In the genomic region with DNA sequence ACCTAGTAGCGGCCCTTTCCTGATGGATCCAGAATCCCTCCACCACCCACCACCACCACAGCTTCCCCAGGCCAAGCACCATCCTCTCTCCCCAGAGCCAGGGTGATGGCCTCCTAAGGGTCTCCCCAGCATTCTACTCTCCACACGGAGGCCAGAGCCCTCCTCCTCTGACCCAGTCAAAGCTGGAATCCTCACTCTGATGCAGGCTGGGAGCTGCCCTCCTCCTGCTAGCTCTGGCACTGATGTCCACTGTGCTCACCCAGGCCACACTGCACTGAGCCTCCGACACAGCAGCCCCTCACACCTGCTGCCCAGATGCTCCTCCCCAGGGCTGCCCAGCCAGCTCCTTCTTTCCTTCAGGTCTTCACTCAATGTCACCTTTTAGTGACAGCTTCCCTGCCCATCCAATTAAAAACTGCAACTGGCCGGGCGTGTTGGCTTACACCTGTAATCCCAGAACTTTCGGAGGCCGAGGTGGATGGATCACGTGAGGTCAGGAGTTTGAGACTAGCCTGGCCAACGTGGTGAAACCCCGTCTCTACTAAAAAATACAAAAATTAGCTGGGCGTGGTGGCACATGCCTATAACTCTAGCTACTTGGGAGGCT, we compare ENCODE assay signal across 21 cellular contexts. TPM values are rescaled to one million over a fixed set of nuclear protein-coding genes. Genes with fewer than 3 reads are reported as not detected.
DNase-seq lines count a peak whose midpoint lies in the region; ATAC-seq and TF ChIP-seq lines count a peak whose summit lies in the region.
"Had no signal": no experiment of that assay in that cellular context is flagged by ENCODE, and none has a peak within 500 bp of the region (broad histone marks: within the 10 kb centered on the region; RNA-seq: fewer than 3 reads in every experiment).

No MANE protein-coding gene starts in this region.

- peak; percentile 4 for DNase-seq in natural killer cell
- DNase-seq in natural killer cell treated with Interleukin-12 subunit alpha and Interleukin-12 subunit beta and Interleukin-15 and Interleukin-18, amount 100 ng/mL, for 72 hours (ENCODE audit: low spot score), result no peak
- DNase-seq in vagina (ENCODE audit: extremely low spot score in 2 of 2), result peak; percentile 58 to 87
- DNase-seq in NCI-H446 treated with DMSO at 0.1 percent for 48 hours (lab: John Stamatoyannopoulos, UW), result no peak
- no peak for DNase-seq in GF-D8 (lab: John Stamatoyannopoulos, UW)
- no peak for DNase-seq in SK-N-SH
- DNase-seq: activated naive CD4-positive, alpha-beta T cell treated with anti-CD3 and anti-CD28 coated beads, Interleukin-2, amount 50 U/mL, for 16 hours; amniotic stem cell; Calu3; effector CD4-positive, alpha-beta T cell; kidney; MM.1S; NCI-H446 had no signal

- POLR2A ChIA-PET in SK-N-SH (lab: Yijun Ruan, JAX), result interaction anchor here (0.7 kb wide), 1 partner anchor 9 kb away, joined by 3 read pairs; no protein-coding TSS in a partner anchor

- H3K27me3 ChIP-seq in endocrine pancreas (ENCODE audit: control insufficient read depth, insufficient read depth, low read length), result no peaks in the 10 kb centered on the region
- no peaks in the 10 kb centered on the region for H3K27me3 ChIP-seq in vagina
- no peaks in the 10 kb centered on the region for H3K27me3 ChIP-seq in SK-N-SH (ENCODE audit: insufficient read depth)
- H3K27me3 ChIP-seq: suprapubic skin had no signal

- WGBS in SK-N-SH (ENCODE audit: low lambda C conversion rate), result 86% methylated on average over 11 of the region's 11 CpGs

- H3K9ac ChIP-seq in endocrine pancreas (ENCODE audit: control insufficient read depth, insufficient read depth, low read length), result peak overlapping the region; percentile 38
- no peak overlapping the region for H3K9ac ChIP-seq in SK-N-SH
- H3K9ac ChIP-seq: KMS-11 had no signal

- peaks cover 26 to 30% of the 10 kb centered on the region in 2 donors for H3K4me1 Mint-ChIP-seq in natural killer cell
- peaks cover 0 to 25% of the 10 kb centered on the region in 2 donors for H3K4me1 Mint-ChIP-seq in natural killer cell treated with Interleukin-12 subunit alpha and Interleukin-12 subunit beta and Interleukin-15 and Interleukin-18, amount 100 ng/mL, for 72 hours (ENCODE audit: low read depth in 2 of 2)
- peaks cover 82% of the 10 kb centered on the region for H3K4me1 Mint-ChIP-seq in nephron

- no peak for TF ChIP-seq EP300 in SK-N-SH (IDR thresholded peaks at IDR 0.05; ENCODE audit: borderline replicate concordance in 1 of 2, low read depth in 1 of 2, low read length in 1 of 2)

- ATAC-seq in natural killer cell, result no peak
- no peak for ATAC-seq in natural killer cell treated with Interleukin-12 subunit alpha and Interleukin-12 subunit beta and Interleukin-15 and Interleukin-18, amount 100 ng/mL, for 72 hours

- H3K36me3 Mint-ChIP-seq in natural killer cell, result no peaks in the 10 kb centered on the region
- H3K36me3 Mint-ChIP-seq in natural killer cell treated with Interleukin-12 subunit alpha and Interleukin-12 subunit beta and Interleukin-15 and Interleukin-18, amount 100 ng/mL, for 72 hours, result no peaks in the 10 kb centered on the region
- peaks cover 34% of the 10 kb centered on the region for H3K36me3 Mint-ChIP-seq in nephron (ENCODE audit: low read depth)

- H3K79me2 ChIP-seq in SK-N-SH (ENCODE audit: insufficient read depth), result peaks cover 57% of the 10 kb centered on the region

- H2AFZ ChIP-seq in SK-N-SH (ENCODE audit: low read depth), result no peak overlapping the region

- no peak overlapping the region for H3K4me2 ChIP-seq in SK-N-SH
- H3K4me2 ChIP-seq: KMS-11 had no signal

- H3K9me3 ChIP-seq in endocrine pancreas (ENCODE audit: control insufficient read depth, low read length) (no peaks in the 10 kb centered on the region), vagina (no peaks in the 10 kb centered on the region), SK-N-SH (no peaks in the 10 kb centered on the region)
- H3K9me3 ChIP-seq: suprapubic skin had no signal

- H3K9me2 ChIP-seq in SK-N-SH, result no peaks in the 10 kb centered on the region

- no peak for TF ChIP-seq RAD21 in SK-N-SH (IDR thresholded peaks at IDR 0.05; ENCODE audit: low read length)

- H3K27me3 Mint-ChIP-seq in natural killer cell (ENCODE audit: low read depth in 2 of 2), result no peaks in the 10 kb centered on the region
- H3K27me3 Mint-ChIP-seq in natural killer cell treated with Interleukin-12 subunit alpha and Interleukin-12 subunit beta and Interleukin-15 and Interleukin-18, amount 100 ng/mL, for 72 hours, result no peaks in the 10 kb centered on the region
- H3K27me3 Mint-ChIP-seq in nephron (ENCODE audit: low read depth), result peaks cover 4% of the 10 kb centered on the region
- H3K27me3 Mint-ChIP-seq: memory B cell had no signal

- no peak for TF ChIP-seq POLR2A in vagina (IDR thresholded peaks at IDR 0.05)

- H3K27ac Mint-ChIP-seq in natural killer cell (no peak overlapping the region), nephron (peak overlapping the region; percentile 51 to 69 (median 65))
- no peak overlapping the region for H3K27ac Mint-ChIP-seq in natural killer cell treated with Interleukin-12 subunit alpha and Interleukin-12 subunit beta and Interleukin-15 and Interleukin-18, amount 100 ng/mL, for 72 hours
- H3K27ac Mint-ChIP-seq: HFFc6; memory B cell; T-helper 1 cell treated with Interleukin-12 subunit alpha and Interleukin-12 subunit beta and Interleukin-4 antibody, amounts not matched to agents 30 μg/mL and 1 μg/mL, for 36 hours had no signal

- H3F3A ChIP-seq in SK-N-SH (replicated peaks; ENCODE audit: insufficient read depth), result peaks cover 4% of the 10 kb centered on the region

- TF ChIP-seq CTCF in natural killer cell (IDR thresholded peaks at IDR 0.05) (no peak), nephron (IDR thresholded peaks at IDR 0.05; ENCODE audit: unreplicated experiment in 3 of 3) (no peak), vagina (IDR thresholded peaks at IDR 0.05) (no peak), SK-N-SH (IDR thresholded peaks at IDR 0.05) (no peak)

- CTCF ChIA-PET in SK-N-SH (lab: Yijun Ruan, JAX), result interaction anchor here (0.8 to 4.4 kb wide), 5 partner anchors 11 to 578 kb away, joined by 3 to 23 read pairs (median 4); partner anchors contain the start of genes FAM43A, LSG1 and XXYLT1

- H3K27ac ChIP-seq in vagina (no peak overlapping the region), SK-N-SH (ENCODE audit: low read depth in 2 of 2, low read length in 1 of 2) (peak overlapping the region in 1 of 2 experiments; percentile 17; a peak in 1 of 4 replicates)
- H3K27ac ChIP-seq: C4-2B, KMS-11, suprapubic skin had no signal

- H3K4me1 ChIP-seq in endocrine pancreas (ENCODE audit: control insufficient read depth, insufficient read depth, low read length) (no peaks in the 10 kb centered on the region), vagina (peaks cover 36% of the 10 kb centered on the region), SK-N-SH (ENCODE audit: control insufficient read depth in 1 of 2, insufficient read depth in 2 of 2, low read depth in 1 of 2, low read length in 1 of 2) (peaks cover 15 to 72% of the 10 kb centered on the region in 2 experiments)

- H3K9me3 Mint-ChIP-seq in natural killer cell (no peaks in the 10 kb centered on the region), nephron (no peaks in the 10 kb centered on the region)
- no peaks in the 10 kb centered on the region for H3K9me3 Mint-ChIP-seq in natural killer cell treated with Interleukin-12 subunit alpha and Interleukin-12 subunit beta and Interleukin-15 and Interleukin-18, amount 100 ng/mL, for 72 hours
- H3K9me3 Mint-ChIP-seq: HFFc6; memory B cell; T-helper 1 cell treated with Interleukin-12 subunit alpha and Interleukin-12 subunit beta and Interleukin-4 antibody, amounts not matched to agents 30 μg/mL and 1 μg/mL, for 36 hours had no signal

- intact Hi-C loops in natural killer cell (cut with micrococcal nuclease) (no loop called here), vagina (cut with DNase I) (loop anchor here (10.0 kb wide), 1 partner anchor 45 kb away; no protein-coding TSS in a partner anchor)

- no peak overlapping the region for H3K4me3 ChIP-seq in endocrine pancreas (ENCODE audit: control insufficient read depth, insufficient read depth, low read length)
- H3K4me3 ChIP-seq in vagina, result no peak overlapping the region
- H3K4me3 ChIP-seq in SK-N-SH (ENCODE audit: low read depth in 2 of 2, low read length in 1 of 2), result no peak overlapping the region
- H3K4me3 ChIP-seq: suprapubic skin had no signal

- H3K4me3 Mint-ChIP-seq in natural killer cell (no peak overlapping the region), nephron (no peak overlapping the region)
- no peak overlapping the region for H3K4me3 Mint-ChIP-seq in natural killer cell treated with Interleukin-12 subunit alpha and Interleukin-12 subunit beta and Interleukin-15 and Interleukin-18, amount 100 ng/mL, for 72 hours
- H3K4me3 Mint-ChIP-seq: HFFc6; memory B cell; T-helper 1 cell treated with Interleukin-12 subunit alpha and Interleukin-12 subunit beta and Interleukin-4 antibody, amounts not matched to agents 30 μg/mL and 1 μg/mL, for 36 hours had no signal

- H3K36me3 ChIP-seq in endocrine pancreas (ENCODE audit: control insufficient read depth, insufficient read depth, low read length), result no peaks in the 10 kb centered on the region
- no peaks in the 10 kb centered on the region for H3K36me3 ChIP-seq in vagina
- H3K36me3 ChIP-seq in SK-N-SH (replicated peaks in 1 of 2; ENCODE audit: control insufficient read depth in 1 of 2, insufficient read depth in 2 of 2, low read length in 1 of 2), result no peaks in the 10 kb centered on the region
- H3K36me3 ChIP-seq: suprapubic skin had no signal

- 0 out of 2 replicates have a peak, but pooled peaks cover 3% of the 10 kb centered on the region for H4K20me1 ChIP-seq in SK-N-SH (ENCODE audit: insufficient read depth)

TF ChIP-seq in SK-N-SH, 30 proteins besides CTCF, POLR2A, EP300 and RAD21 (continues in another document):
- TF ChIP-seq JUND (IDR thresholded peaks at IDR 0.05) (no peak), PBX3 (IDR thresholded peaks at IDR 0.05) (no peak)

RNA-seq across cellular contexts. Expression of gene XXYLT1, which starts 21.0 kb away (rescaled TPM):
- total RNA-seq in natural killer cell (10 to 100 TPM in 2 of 3 donors, 1 to 10 TPM in 1; 8.7 to 13.6 (median 10.2) TPM), vagina (14.5 TPM)
- 10 to 100 TPM; 10.5 to 16.2 TPM for total RNA-seq in natural killer cell treated with Interleukin-12 subunit alpha and Interleukin-12 subunit beta and Interleukin-15 and Interleukin-18, amount 100 ng/mL, for 72 hours
- 22.1 and 22.6 TPM in 2 replicates for polyA plus RNA-seq in SK-N-SH (2012; rRNA removed)
- polyA plus RNA-seq in SK-N-SH (2012; cell fraction: cytosol; rRNA removed), result 16.8 and 22.2 TPM in 2 replicates
- polyA plus RNA-seq in SK-N-SH (2012; cell fraction: nucleus; rRNA removed), result 18.7 and 23.2 TPM in 2 replicates

Comparison
In these comparisons a context has a peak if more than half of its experiments do, and no peak if none do; other contexts are left out.
1. DNase-seq: peak in natural killer cell (single experiment) and vagina (2 of 2); none in natural killer cell treated with Interleukin-12 subunit alpha and Interleukin-12 subunit beta and Interleukin-15 and Interleukin-18, amount 100 ng/mL, for 72 hours (single experiment), NCI-H446 treated with DMSO at 0.1 percent for 48 hours (single experiment), GF-D8 (single experiment) and SK-N-SH (single experiment).
2. H3K27ac Mint-ChIP-seq: peak in nephron (3 of 3); none in natural killer cell (0 of 2) and natural killer cell treated with Interleukin-12 subunit alpha and Interleukin-12 subunit beta and Interleukin-15 and Interleukin-18, amount 100 ng/mL, for 72 hours (0 of 2).